ENCODE assay signal across 8 cellular contexts in the genomic region with DNA sequence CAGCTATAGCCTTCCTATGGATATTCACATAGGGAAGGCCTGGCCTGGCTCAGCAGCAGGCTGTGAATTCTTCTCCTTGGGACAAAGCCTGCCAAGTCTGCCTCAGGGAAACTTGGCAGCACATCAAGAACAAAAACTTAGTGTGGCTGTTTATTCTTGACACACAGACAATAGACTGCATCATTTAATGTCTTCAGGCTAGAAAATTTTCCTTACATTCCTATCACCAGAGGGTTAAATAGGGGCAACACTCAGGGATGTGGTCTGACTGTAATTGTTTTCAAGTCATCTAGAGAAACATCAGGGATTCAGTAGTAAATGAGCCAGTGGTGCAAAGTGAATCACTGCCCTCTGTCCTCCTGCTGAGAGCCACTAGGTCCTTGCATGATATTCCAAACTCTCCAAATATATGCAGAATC.
DNase-seq lines count a peak whose midpoint lies in the region.

No MANE protein-coding gene starts in this region.

- peak overlapping the region; percentile 8 for H3K27ac ChIP-seq in SJSA1
- peak overlapping the region; percentile 88 for H3K27ac ChIP-seq in rectal smooth muscle tissue (ENCODE audit: low read depth, low read length)
- no peak overlapping the region for H3K27ac ChIP-seq in trophoblast cell (ENCODE audit: low read depth, low read length)

- H3K4me1 ChIP-seq in SJSA1 (replicated peaks) (peaks cover 21% of the 10 kb centered on the region), rectal smooth muscle tissue (ENCODE audit: control insufficient read depth, insufficient read depth, low read length) (peaks cover 34% of the 10 kb centered on the region), trophoblast cell (ENCODE audit: control insufficient read depth in 1 of 2, insufficient read depth in 2 of 2, low read length in 2 of 2) (no peaks in the 10 kb centered on the region)

- no peak overlapping the region for H2AK5ac ChIP-seq in trophoblast cell (ENCODE audit: low read length)

- H3K9me3 ChIP-seq in SJSA1 (replicated peaks) = no peaks in the 10 kb centered on the region
- no peaks in the 10 kb centered on the region for H3K9me3 ChIP-seq in trophoblast cell (ENCODE audit: insufficient read depth, low read depth, low read length)

- no peak overlapping the region for H3K18ac ChIP-seq in trophoblast cell (ENCODE audit: low read length)

- no peak overlapping the region for H3K23ac ChIP-seq in trophoblast cell (ENCODE audit: low read length)

- no peak overlapping the region for H4K91ac ChIP-seq in trophoblast cell (ENCODE audit: low read depth, low read length)

- H3K9ac ChIP-seq in rectal smooth muscle tissue (ENCODE audit: low read length) (no peak overlapping the region), trophoblast cell (ENCODE audit: low read length) (no peak overlapping the region)

- H3K36me3 ChIP-seq in SJSA1 = no peaks in the 10 kb centered on the region
- H3K36me3 ChIP-seq in rectal smooth muscle tissue (ENCODE audit: control insufficient read depth, insufficient read depth, low read length) = no peaks in the 10 kb centered on the region
- peaks cover 3% of the 10 kb centered on the region in 2 experiments for H3K36me3 ChIP-seq in trophoblast cell (ENCODE audit: control insufficient read depth in 1 of 2, insufficient read depth in 2 of 2, low read length in 2 of 2)

- no peak overlapping the region for H3K4me2 ChIP-seq in trophoblast cell (ENCODE audit: low read length)

- H2BK5ac ChIP-seq in trophoblast cell (ENCODE audit: low read depth, low read length, poor library complexity) = no peak overlapping the region

- H3K4me3 ChIP-seq in SJSA1 (no peak overlapping the region), rectal smooth muscle tissue (ENCODE audit: low read length) (no peak overlapping the region), trophoblast cell (ENCODE audit: low read depth, low read length) (no peak overlapping the region)

- no peaks in the 10 kb centered on the region for H3K27me3 ChIP-seq in SJSA1 (replicated peaks)
- H3K27me3 ChIP-seq in rectal smooth muscle tissue (ENCODE audit: control insufficient read depth, insufficient read depth, low read length) = no peaks in the 10 kb centered on the region
- H3K27me3 ChIP-seq in trophoblast cell (ENCODE audit: insufficient read depth, low read length) = no peaks in the 10 kb centered on the region

- no peak overlapping the region for H3K4ac ChIP-seq in trophoblast cell (ENCODE audit: low read depth, low read length)

- no peaks in the 10 kb centered on the region for H3K79me2 ChIP-seq in trophoblast cell (ENCODE audit: control insufficient read depth, insufficient read depth, low read length, poor library complexity)

- H2BK12ac ChIP-seq in trophoblast cell (ENCODE audit: low read length) = no peak overlapping the region

- DNase-seq in DMS79 treated with DMSO at 0.1 percent for 48 hours (lab: John Stamatoyannopoulos, UW) (peak; percentile 55), SJSA1 (ENCODE audit: low read depth in 1 of 2, low spot score in 2 of 2) (peak; percentile 79 to 93), glomerular endothelial cell (ENCODE audit: extremely low read depth, low read depth, low spot score) (peak; percentile 47), NCI-H748 (lab: John Stamatoyannopoulos, UW; ENCODE audit: unreplicated experiment) (no peak), trophoblast cell (no peak), NAMALWA (ENCODE audit: low spot score) (no peak)
- no peak for DNase-seq in stimulated activated CD4-positive, alpha-beta T cell treated with anti-CD3 and anti-CD28 coated beads, Interleukin-2, amount 100 ng/mL, for 48 hours

- no peak overlapping the region for H4K12ac ChIP-seq in trophoblast cell (ENCODE audit: low read depth, low read length)

- H2BK120ac ChIP-seq in trophoblast cell (ENCODE audit: insufficient read depth, low read length, poor library complexity) = no peak overlapping the region

- no peaks in the 10 kb centered on the region for H3K79me1 ChIP-seq in trophoblast cell (ENCODE audit: low read length)

- no peak overlapping the region for H4K8ac ChIP-seq in trophoblast cell (ENCODE audit: low read depth, low read length)

- H3K14ac ChIP-seq in trophoblast cell (ENCODE audit: low read length) = no peak overlapping the region

- H2AFZ ChIP-seq in trophoblast cell (ENCODE audit: insufficient read depth, low read length, poor library complexity) = no peak overlapping the region

Comparison
In these comparisons a context has a peak if more than half of its experiments do, and no peak if none do; other contexts are left out.
1. DNase-seq: peak in DMS79 treated with DMSO at 0.1 percent for 48 hours (single experiment), SJSA1 (2 of 2) and glomerular endothelial cell (single experiment); none in NCI-H748 (single experiment), trophoblast cell (0 of 2), stimulated activated CD4-positive, alpha-beta T cell treated with anti-CD3 and anti-CD28 coated beads, Interleukin-2, amount 100 ng/mL, for 48 hours (0 of 2) and NAMALWA (single experiment).